22 cellular contexts compared by ENCODE assay signal in genomic region chr3:100266531-100266930, GRCh38. TPM values are rescaled to one million over a fixed set of nuclear protein-coding genes. Genes with fewer than 3 reads are reported as not detected.
DNase-seq lines count a peak whose midpoint lies in the region; ATAC-seq and TF ChIP-seq lines count a peak whose summit lies in the region.
"Had no signal": no experiment of that assay in that cellular context is flagged by ENCODE, and none has a peak within 500 bp of the region (broad histone marks: within the 10 kb centered on the region; RNA-seq: fewer than 3 reads in every experiment).

No MANE protein-coding gene starts in this region.

- 100% methylated on average over 1 of the region's 1 CpG for WGBS in mesenchymal stem cell
- 76 to 100% (median 90%) methylated on average over 1 of the region's 1 CpG for WGBS in adrenal gland, 4 donors

- no peaks in the 10 kb centered on the region for H3K27me3 Mint-ChIP-seq in activated CD4-positive, alpha-beta memory T cell treated with anti-CD3 and anti-CD28 coated beads for 36 hours
- H3K27me3 Mint-ChIP-seq: CD4-positive, CD25-positive, alpha-beta regulatory T cell; CD8-positive, alpha-beta memory T cell; IgD-negative memory B cell had no signal

- POLR2A ChIA-PET in activated CD4-positive, alpha-beta memory T cell treated with anti-CD3 and anti-CD28 coated beads for 36 hours (lab: Charles Lee): no interaction called here

- no peak overlapping the region for H2AK5ac ChIP-seq in mesenchymal stem cell (ENCODE audit: low read length, severe bottlenecking)

- H3K23ac ChIP-seq in mesenchymal stem cell (ENCODE audit: low read length in 2 of 2): no peak overlapping the region

- intact Hi-C loops in activated CD4-positive, alpha-beta memory T cell treated with anti-CD3 and anti-CD28 coated beads for 36 hours (cut with micrococcal nuclease): no loop called here
- intact Hi-C loops in adrenal gland (cut with DNase I): no loop called here

- no peak overlapping the region for H3K14ac ChIP-seq in mesenchymal stem cell (ENCODE audit: low read length in 2 of 2)

- no peak overlapping the region for H3K18ac ChIP-seq in mesenchymal stem cell (ENCODE audit: low read depth in 1 of 2, low read length in 2 of 2)

- H3K9ac ChIP-seq in HUES6 (ENCODE audit: low read length): no peak overlapping the region
- peak overlapping the region; percentile 30 for H3K9ac ChIP-seq in mesenchymal stem cell (ENCODE audit: low read length)
- H3K9ac ChIP-seq: GM23248 had no signal

- H3K27ac ChIP-seq in HUES6 (ENCODE audit: low read depth, low read length): peak overlapping the region; percentile 50; the same call in 1 of the 2 replicates
- H3K27ac ChIP-seq in WERI-Rb-1: peak overlapping the region; percentile 48
- no peak overlapping the region for H3K27ac ChIP-seq in mesenchymal stem cell (ENCODE audit: low read length, poor library complexity, severe bottlenecking)
- H3K27ac ChIP-seq in adrenal gland: no peak overlapping the region
- H3K27ac ChIP-seq: GM23248 had no signal

- no peak overlapping the region for H2BK12ac ChIP-seq in mesenchymal stem cell (ENCODE audit: low read length in 2 of 2)

- no peak overlapping the region for H3K27ac Mint-ChIP-seq in activated CD4-positive, alpha-beta memory T cell treated with anti-CD3 and anti-CD28 coated beads for 36 hours
- H3K27ac Mint-ChIP-seq: CD4-positive, CD25-positive, alpha-beta regulatory T cell; H9 had no signal

- no peak overlapping the region for H3K4me3 Mint-ChIP-seq in activated CD4-positive, alpha-beta memory T cell treated with anti-CD3 and anti-CD28 coated beads for 36 hours
- H3K4me3 Mint-ChIP-seq: CD8-positive, alpha-beta memory T cell; H9; IgD-negative memory B cell had no signal

- no peak overlapping the region for H4K8ac ChIP-seq in mesenchymal stem cell (ENCODE audit: low read length)

- H2BK120ac ChIP-seq in mesenchymal stem cell (ENCODE audit: low read depth, low read length): no peak overlapping the region

- H3K4me3 ChIP-seq in HUES6 (ENCODE audit: low read depth, low read length) (no peak overlapping the region), WERI-Rb-1 (ENCODE audit: low read depth, low read length) (no peak overlapping the region), mesenchymal stem cell (ENCODE audit: insufficient read depth in 1 of 2, low read depth in 1 of 2, low read length in 2 of 2) (no peak overlapping the region), adrenal gland (no peak overlapping the region)
- H3K4me3 ChIP-seq: GM12878, GM23248 had no signal

- H3K36me3 Mint-ChIP-seq in activated CD4-positive, alpha-beta memory T cell treated with anti-CD3 and anti-CD28 coated beads for 36 hours: no peaks in the 10 kb centered on the region
- H3K36me3 Mint-ChIP-seq: IgD-negative memory B cell had no signal

- no peak for DNase-seq in WERI-Rb-1
- DNase-seq in mesenchymal stem cell: no peak
- no peak for DNase-seq in activated CD4-positive, alpha-beta memory T cell treated with anti-CD3 and anti-CD28 coated beads for 36 hours
- DNase-seq in adrenal gland: no peak
- DNase-seq: ACHN; BE2C; C1 segment of cervical spinal cord; CD4-positive, CD25-positive, alpha-beta regulatory T cell; CD8-positive, alpha-beta memory T cell; COR-L47; DMS 273 treated with DMSO at 0.1 percent for 48 hours; DMS53; DND-41; EL; GM23248; H9; KBM-7 had no signal

- ATAC-seq in HG02938 (IDR thresholded peaks at IDR 0.05; ENCODE audit: unreplicated experiment) (no peak), GM21367 (IDR thresholded peaks at IDR 0.05; ENCODE audit: unreplicated experiment) (no peak)
- ATAC-seq: GM12878 had no signal

- no peaks in the 10 kb centered on the region for H3K36me3 ChIP-seq in HUES6 (ENCODE audit: control insufficient read depth, insufficient read depth, low read length)
- H3K36me3 ChIP-seq in WERI-Rb-1: no peaks in the 10 kb centered on the region; the same call in 1 of the 2 replicates
- H3K36me3 ChIP-seq in mesenchymal stem cell (ENCODE audit: control insufficient read depth in 1 of 2, insufficient read depth in 2 of 2, low read depth in 1 of 2, low read length in 2 of 2): no peaks in the 10 kb centered on the region
- H3K36me3 ChIP-seq in adrenal gland (replicated peaks in 1 of 2): no peaks in the 10 kb centered on the region
- H3K36me3 ChIP-seq: BE2C had no signal

- H3K4ac ChIP-seq in mesenchymal stem cell (ENCODE audit: low read depth in 1 of 2, low read length in 2 of 2): no peak overlapping the region

- no peaks in the 10 kb centered on the region for H3K27me3 ChIP-seq in HUES6 (ENCODE audit: control insufficient read depth, insufficient read depth, low read length)
- no peaks in the 10 kb centered on the region for H3K27me3 ChIP-seq in WERI-Rb-1 (ENCODE audit: insufficient read depth, low read depth, severe bottlenecking)
- no peaks in the 10 kb centered on the region for H3K27me3 ChIP-seq in mesenchymal stem cell (ENCODE audit: control insufficient read depth in 1 of 2, insufficient read depth in 1 of 2, low read length in 2 of 2)
- H3K27me3 ChIP-seq in adrenal gland: no peaks in the 10 kb centered on the region
- H3K27me3 ChIP-seq: BE2C had no signal

- H4K91ac ChIP-seq in mesenchymal stem cell (ENCODE audit: low read length): no peak overlapping the region

- H3K9me3 ChIP-seq in HUES6 (ENCODE audit: control insufficient read depth, insufficient read depth, low read depth, low read length): no peaks in the 10 kb centered on the region
- H3K9me3 ChIP-seq in WERI-Rb-1 (ENCODE audit: severe bottlenecking): no peaks in the 10 kb centered on the region
- H3K9me3 ChIP-seq in mesenchymal stem cell (ENCODE audit: control insufficient read depth, low read length): no peaks in the 10 kb centered on the region
- no peaks in the 10 kb centered on the region for H3K9me3 ChIP-seq in adrenal gland (replicated peaks in 1 of 3)
- H3K9me3 ChIP-seq: BE2C had no signal

- no peak overlapping the region for H2BK5ac ChIP-seq in mesenchymal stem cell (ENCODE audit: low read depth, low read length, poor library complexity, severe bottlenecking)

- no peak for TF ChIP-seq POLR2A in adrenal gland (IDR thresholded peaks at IDR 0.05)

- H3K79me1 ChIP-seq in mesenchymal stem cell (replicated peaks; ENCODE audit: low read length, poor library complexity, severe bottlenecking): peaks cover 4% of the 10 kb centered on the region

- peaks cover 55% of the 10 kb centered on the region for H3K4me1 Mint-ChIP-seq in activated CD4-positive, alpha-beta memory T cell treated with anti-CD3 and anti-CD28 coated beads for 36 hours (ENCODE audit: low read depth)

- no peak overlapping the region for H3K4me2 ChIP-seq in mesenchymal stem cell (ENCODE audit: low read length, poor library complexity, severe bottlenecking)

- H3K4me1 ChIP-seq in HUES6 (ENCODE audit: control insufficient read depth, insufficient read depth, low read length) (peaks cover 60% of the 10 kb centered on the region), mesenchymal stem cell (ENCODE audit: control insufficient read depth, insufficient read depth, low read depth, low read length) (peaks cover 3% of the 10 kb centered on the region), adrenal gland (replicated peaks in 1 of 2) (peaks cover 14 to 61% of the 10 kb centered on the region in 2 donors)

- no peak for TF ChIP-seq CTCF in WERI-Rb-1 (IDR thresholded peaks at IDR 0.05; ENCODE audit: low read depth, low read length)
- TF ChIP-seq CTCF in adrenal gland (IDR thresholded peaks at IDR 0.05): no peak

- no peaks in the 10 kb centered on the region for H3K9me3 Mint-ChIP-seq in activated CD4-positive, alpha-beta memory T cell treated with anti-CD3 and anti-CD28 coated beads for 36 hours
- H3K9me3 Mint-ChIP-seq: CD4-positive, CD25-positive, alpha-beta regulatory T cell; CD8-positive, alpha-beta memory T cell; H9; IgD-negative memory B cell had no signal

- CTCF ChIA-PET in activated CD4-positive, alpha-beta memory T cell treated with anti-CD3 and anti-CD28 coated beads for 36 hours (lab: Charles Lee): interaction anchor here (1.1 kb wide), 1 partner anchor 12 kb away, joined by 4 read pairs; no protein-coding TSS in a partner anchor

- H2AFZ ChIP-seq in mesenchymal stem cell (ENCODE audit: low read depth, low read length): no peak overlapping the region
- H2AFZ ChIP-seq: GM23248 had no signal

- no peak overlapping the region for H2BK15ac ChIP-seq in mesenchymal stem cell (ENCODE audit: low read depth, poor library complexity, severe bottlenecking)

RNA-seq across cellular contexts. Expression of gene TBC1D23, which starts 5.7 kb away (rescaled TPM):
- polyA plus RNA-seq in mesenchymal stem cell (2013, experiment 1 of 2): 28.3 TPM
- 30.1 TPM for polyA plus RNA-seq in mesenchymal stem cell (2013, experiment 2 of 2)
- total RNA-seq in activated CD4-positive, alpha-beta memory T cell treated with anti-CD3 and anti-CD28 coated beads for 36 hours: 10 to 100 TPM; 17.8 to 22.7 TPM
- 100 to 1,000 TPM in 2 of 8 donors, 10 to 100 TPM in 6; 19.8 to 117 (median 61.9) TPM for total RNA-seq in adrenal gland
- 10 to 100 TPM; 24.1 to 72.7 (median 24.2) TPM for polyA plus RNA-seq in adrenal gland

Comparison
In these comparisons a context has a peak if more than half of its experiments do, and no peak if none do; other contexts are left out.
1. H3K27ac ChIP-seq: peak in HUES6 (single experiment) and WERI-Rb-1 (single experiment); none in mesenchymal stem cell (single experiment) and adrenal gland (0 of 5).